8 cellular contexts compared by ENCODE assay signal in the genomic region with DNA sequence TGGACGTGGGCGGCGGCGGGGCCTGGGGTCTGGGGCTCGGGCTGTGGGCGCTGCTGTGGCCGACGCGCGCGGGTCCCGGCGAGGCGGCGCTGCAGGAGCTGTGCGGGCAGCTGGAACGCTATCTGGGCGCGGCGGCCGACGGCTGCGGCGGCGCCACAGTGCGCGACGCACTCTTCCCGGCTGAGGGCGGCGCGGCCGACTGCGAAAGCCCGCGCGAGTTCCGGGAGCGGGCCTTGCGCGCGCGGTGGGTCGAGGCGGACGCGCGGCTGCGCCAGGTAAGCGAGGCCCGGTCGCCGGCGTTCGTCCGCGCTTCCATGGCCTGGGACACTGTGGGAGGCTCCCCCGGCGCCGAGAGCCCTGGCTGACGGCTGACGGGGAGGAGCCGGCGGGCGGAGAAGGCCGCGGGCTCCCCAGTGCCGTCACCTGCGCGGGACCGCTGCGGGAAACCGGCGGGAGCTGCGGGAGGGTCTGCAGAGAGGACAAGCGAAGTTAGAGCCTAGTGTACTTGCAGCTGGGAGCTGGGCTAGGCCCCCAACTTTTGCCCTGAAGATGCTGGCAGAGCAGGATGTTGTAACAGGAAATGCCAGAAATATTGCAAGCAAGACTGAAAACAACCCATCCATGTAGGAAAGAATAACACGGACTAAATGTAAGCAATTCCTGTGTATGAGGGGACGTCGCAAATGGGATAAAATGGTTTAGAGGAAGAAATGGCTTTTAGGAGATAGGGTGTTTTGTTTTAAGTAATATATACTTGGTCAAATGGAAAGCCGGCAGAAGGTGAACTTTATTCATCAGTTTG. TPM values are rescaled to one million over a fixed set of nuclear protein-coding genes. Genes with fewer than 3 reads are reported as not detected.
DNase-seq lines count a peak whose midpoint lies in the region; ATAC-seq, FAIRE-seq and TF ChIP-seq lines count a peak whose summit lies in the region.

No MANE protein-coding gene starts in this region.

- H3K27ac Mint-ChIP-seq in Caco-2 (ENCODE audit: unreplicated experiment) = peak overlapping the region; percentile 81

- H3K4me1 ChIP-seq in Caco-2 = no peaks in the 10 kb centered on the region
- peaks cover 12% of the 10 kb centered on the region for H3K4me1 ChIP-seq in HUES64 (ENCODE audit: insufficient read depth, low read length)
- H3K4me1 ChIP-seq in colonic mucosa = no peaks in the 10 kb centered on the region
- H3K4me1 ChIP-seq in liver (ENCODE audit: control insufficient read depth in 4 of 4, insufficient read depth in 4 of 4, low read length in 3 of 4) = peaks cover 2 to 19% (median 10%) of the 10 kb centered on the region in 4 donors

- peaks cover 23% of the 10 kb centered on the region for H3K36me3 Mint-ChIP-seq in Caco-2 (ENCODE audit: insufficient read depth, unreplicated experiment)

- H3K36me3 ChIP-seq in Caco-2 (ENCODE audit: control insufficient read depth, insufficient read depth, low read length) = no peaks in the 10 kb centered on the region
- H3K36me3 ChIP-seq in HUES64 (ENCODE audit: insufficient read depth, low read length) = peaks cover 10% of the 10 kb centered on the region; the same call in 1 of the 2 replicates
- H3K36me3 ChIP-seq in colonic mucosa = no peaks in the 10 kb centered on the region
- H3K36me3 ChIP-seq in liver (ENCODE audit: control insufficient read depth in 4 of 4, insufficient read depth in 3 of 4, low read depth in 1 of 4, low read length in 3 of 4) = peaks cover 2 to 11% (median 9%) of the 10 kb centered on the region in 4 donors

- no peaks in the 10 kb centered on the region for H3K27me3 Mint-ChIP-seq in Caco-2 (ENCODE audit: insufficient read depth, unreplicated experiment)

- peak in 1 of 2 donors; percentile 20 for TF ChIP-seq RAD21 in liver (IDR thresholded peaks at IDR 0.05)

- peak; percentile 12 for ATAC-seq in GM21360 (IDR thresholded peaks at IDR 0.05; ENCODE audit: unreplicated experiment)

- TF ChIP-seq CTCF in Caco-2 (IDR thresholded peaks at IDR 0.05; ENCODE audit: insufficient read depth in 1 of 2, low read depth in 1 of 2, low read length in 1 of 2, severe bottlenecking in 1 of 2, unreplicated experiment in 1 of 2) = no peak
- TF ChIP-seq CTCF in colonic mucosa (IDR thresholded peaks at IDR 0.05) = no peak
- no peak for TF ChIP-seq CTCF in liver (IDR thresholded peaks at IDR 0.05; ENCODE audit: low read depth, low read length, missing input control)

- H3K4me1 Mint-ChIP-seq in Caco-2 (ENCODE audit: low read depth, unreplicated experiment) = peaks cover 9% of the 10 kb centered on the region

- BruUV-seq in Caco-2 (replicated peaks; lab: Mats Ljungman, UMichigan) = no TSS peak

- POLR2A ChIA-PET in Caco-2 (lab: Charles Lee) = interaction anchor here (2.8 kb wide), 1 partner anchor 60 kb away, joined by 16 read pairs; no protein-coding TSS in a partner anchor

- no peaks in the 10 kb centered on the region for H3K9me3 Mint-ChIP-seq in Caco-2 (ENCODE audit: unreplicated experiment)

- no peaks in the 10 kb centered on the region for H3K27me3 ChIP-seq in Caco-2 (replicated peaks; ENCODE audit: control insufficient read depth, insufficient read depth, low read length)
- H3K27me3 ChIP-seq in HUES64 (ENCODE audit: insufficient read depth, low read length) = peaks cover 12% of the 10 kb centered on the region; the same call in 1 of the 2 replicates
- no peaks in the 10 kb centered on the region for H3K27me3 ChIP-seq in colonic mucosa
- H3K27me3 ChIP-seq in liver (ENCODE audit: control insufficient read depth in 4 of 4, insufficient read depth in 4 of 4, low read length in 3 of 4) = no peaks in the 10 kb centered on the region

- H3K4me3 Mint-ChIP-seq in Caco-2 (ENCODE audit: unreplicated experiment) = peak overlapping the region; percentile 87

- no peaks in the 10 kb centered on the region for H3K9me3 ChIP-seq in Caco-2
- no peaks in the 10 kb centered on the region for H3K9me3 ChIP-seq in HUES64 (ENCODE audit: insufficient read depth, low read depth, low read length)
- no peaks in the 10 kb centered on the region for H3K9me3 ChIP-seq in colonic mucosa
- no peaks in the 10 kb centered on the region for H3K9me3 ChIP-seq in liver (ENCODE audit: control insufficient read depth in 4 of 4, low read length in 3 of 4)

- H3K27ac ChIP-seq in HUES64 (ENCODE audit: low read depth, low read length) = no peak overlapping the region
- peak overlapping the region; percentile 100 for H3K27ac ChIP-seq in colonic mucosa
- H3K27ac ChIP-seq in liver (ENCODE audit: low read depth in 1 of 2, low read length in 2 of 2) = peak overlapping the region; percentile 92 to 98

- CTCF ChIA-PET in Caco-2 (lab: Charles Lee) = interaction anchor here (1.0 to 1.3 kb wide), 2 partner anchors 59 to 60 kb away, joined by 3 to 4 read pairs; no protein-coding TSS in a partner anchor

- intact Hi-C loops in Caco-2 (cut with micrococcal nuclease; ENCODE audit: unreplicated experiment) = no loop called here
- intact Hi-C loops in colonic mucosa (cut with DNase I) = no loop called here

- H3K4me3 ChIP-seq in Caco-2 (ENCODE audit: low read depth, low read length) (peak overlapping the region; percentile 87), HUES64 (ENCODE audit: low read length) (peak overlapping the region; percentile 77), colonic mucosa (peak overlapping the region; percentile 77), liver (ENCODE audit: low read depth in 1 of 3, low read length in 3 of 3) (peak overlapping the region; percentile 81 to 98 (median 90))

- WGBS in HUES64 = under 1% methylated on average over 80 of the region's 80 CpGs
- under 1% methylated on average over 80 of the region's 80 CpGs for WGBS in liver

- DNase-seq in Caco-2 = peak; percentile 50 to 59
- peak; percentile 13 for DNase-seq in T-helper 9 cell
- peak; percentile 25 for DNase-seq in colonic mucosa
- DNase-seq in stimulated activated naive CD4-positive, alpha-beta T cell treated with Interleukin-2 at 50 U/mL for 16 hours (lab: John Stamatoyannopoulos, UW) = peak; percentile 25
- DNase-seq in GM12891 (ENCODE audit: insufficient read length, low spot score) = no peak

- peak overlapping the region; percentile 56 for H3K9ac ChIP-seq in HUES64 (ENCODE audit: low read depth, low read length)
- peak overlapping the region; percentile 87 to 94 for H3K9ac ChIP-seq in colonic mucosa (ENCODE audit: low read depth in 2 of 2, low read length in 2 of 2)
- peak overlapping the region; percentile 67 to 90 for H3K9ac ChIP-seq in liver (ENCODE audit: low read depth in 1 of 2, low read length in 2 of 2)

- FAIRE-seq in GM12891 (lab: Jason Lieb, UNC) = no peak

- no peak; the same call in 1 of the 2 replicates for TF ChIP-seq POLR2A in GM12891 (IDR thresholded peaks at IDR 0.05; ENCODE audit: low read depth, low read length)

TF ChIP-seq in liver, 16 proteins besides CTCF, POLR2A, EP300 and RAD21:
- TF ChIP-seq HNF4A (conservative IDR thresholded peaks at IDR 0.05) (peak; percentile 4 to 27), YY1 (IDR thresholded peaks at IDR 0.05) (peak; percentile 31), SP1 (IDR thresholded peaks at IDR 0.05) (peak; percentile 24), GABPA (IDR thresholded peaks at IDR 0.05 in 1 of 2, conservative IDR thresholded peaks at IDR 0.05 in 1 of 2) (peak in 1 of 2 donors; percentile 25)
- TF ChIP-seq, protein P1, sequence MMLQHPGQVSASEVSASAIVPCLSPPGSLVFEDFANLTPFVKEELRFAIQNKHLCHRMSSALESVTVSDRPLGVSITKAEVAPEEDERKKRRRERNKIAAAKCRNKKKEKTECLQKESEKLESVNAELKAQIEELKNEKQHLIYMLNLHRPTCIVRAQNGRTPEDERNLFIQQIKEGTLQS (IDR thresholded peaks at IDR 0.05) = no peak
TF ChIP-seq in liver: peak in this region for 4.

TF ChIP-seq in GM12891, 5 proteins besides CTCF, POLR2A, EP300 and RAD21:
- no peak for TF ChIP-seq PAX5 (IDR thresholded peaks at IDR 0.05; ENCODE audit: insufficient read depth, low read length, severe bottlenecking)
- TF ChIP-seq SPI1 (IDR thresholded peaks at IDR 0.05; ENCODE audit: low read depth, low read length) = no peak
- TF ChIP-seq TAF1 (IDR thresholded peaks at IDR 0.05; ENCODE audit: low read depth, low read length) = no peak
- no peak for TF ChIP-seq POLR2AphosphoS5 (IDR thresholded peaks at IDR 0.05; ENCODE audit: low read depth, low read length)
- no peak for TF ChIP-seq POU2F2 (IDR thresholded peaks at IDR 0.05; ENCODE audit: low read depth, low read length)

RNA-seq across cellular contexts. Expression of a gene that starts 0.8 kb away (rescaled TPM):
- 7.4 and 7.8 TPM in 2 replicates for total RNA-seq in Caco-2 (2022)
- polyA plus RNA-seq in HUES64 (2013, experiment 1 of 2) = 1.0 TPM
- polyA plus RNA-seq in HUES64 (2013, experiment 2 of 2) = 1.6 TPM
- 10 to 100 TPM; 11.9 to 13.1 TPM for total RNA-seq in colonic mucosa
- total RNA-seq in liver = 1 to 10 TPM; 3.8 to 4.0 TPM
- polyA plus RNA-seq in liver = 1 to 10 TPM; 2.5 TPM
- 4.9 TPM for polyA plus RNA-seq in GM12891 (2012; ENCODE audit: low read depth, missing spikeins)

RNA-seq across cellular contexts. Expression of a gene that starts 4.4 kb away (rescaled TPM):
- total RNA-seq in Caco-2 (2022) = not detected in 2 replicates
- polyA plus RNA-seq in HUES64 (2013, experiment 1 of 2) = not detected
- polyA plus RNA-seq in HUES64 (2013, experiment 2 of 2) = not detected
- not detected for total RNA-seq in colonic mucosa
- total RNA-seq in liver = under 1 TPM; under 0.01 to 0.05 TPM
- polyA plus RNA-seq in liver = under 1 TPM in 1 of 2 donors, not detected in 1; 0.10 TPM
- polyA plus RNA-seq in GM12891 (2012; ENCODE audit: low read depth, missing spikeins) = 0.03 TPM
